15 cellular contexts compared by ENCODE assay signal in the genomic region with DNA sequence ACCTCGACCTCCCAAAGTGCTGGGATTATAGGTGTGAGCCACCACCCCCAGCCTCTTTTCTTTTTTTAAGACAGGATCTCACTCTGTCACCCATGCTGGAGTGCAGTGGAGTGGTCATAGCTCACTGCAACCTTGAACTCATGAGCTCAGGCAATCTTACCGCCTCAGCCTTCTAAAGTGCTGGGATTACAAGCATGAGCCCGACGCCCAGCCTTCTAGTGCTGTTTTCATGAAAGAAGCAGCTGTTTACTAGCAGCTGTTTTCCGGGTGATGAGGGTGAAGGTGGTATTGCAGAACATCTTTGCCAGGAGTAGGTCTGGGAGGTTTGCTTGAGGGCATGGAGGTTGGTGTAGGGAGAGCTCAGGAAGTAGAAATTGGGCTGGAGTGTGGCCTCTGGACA. TPM values are rescaled to one million over a fixed set of nuclear protein-coding genes. Genes with fewer than 3 reads are reported as not detected.
DNase-seq lines count a peak whose midpoint lies in the region; ATAC-seq, FAIRE-seq and TF ChIP-seq lines count a peak whose summit lies in the region.
"Had no signal": no experiment of that assay in that cellular context is flagged by ENCODE, and none has a peak within 500 bp of the region (broad histone marks: within the 10 kb centered on the region; RNA-seq: fewer than 3 reads in every experiment).

No MANE protein-coding gene starts in this region.

- H3K4me3 Mint-ChIP-seq in activated B cell treated with CpG ODN at 0.5 μM for 24 hours = no peak overlapping the region
- H3K4me3 Mint-ChIP-seq: endodermal cell had no signal

- H3K27ac ChIP-seq in HepG2 (ENCODE audit: extremely low read length, insufficient read depth, low read length) = no peak overlapping the region
- no peak overlapping the region for H3K27ac ChIP-seq in right lobe of liver
- peak overlapping the region; percentile 81 for H3K27ac ChIP-seq in lower lobe of right lung
- H3K27ac ChIP-seq: breast epithelium had no signal

- TF ChIP-seq POLR2A in HepG2 (IDR thresholded peaks at IDR 0.05; ENCODE audit: insufficient read depth in 1 of 2, low read depth in 2 of 2, low read length in 2 of 2) (no peak), right lobe of liver (IDR thresholded peaks at IDR 0.05) (no peak)

- TF ChIP-seq EP300 in HepG2 (IDR thresholded peaks at IDR 0.05; ENCODE audit: low read depth in 2 of 2, low read length in 2 of 2) (no peak), HepG2 (CRISPR knock-in tag; IDR thresholded peaks at IDR 0.05; ENCODE audit: borderline replicate concordance) (no peak)

- no peaks in the 10 kb centered on the region for H3K36me3 Mint-ChIP-seq in activated B cell treated with CpG ODN at 0.5 μM for 24 hours (ENCODE audit: low read depth)

- H3K79me2 ChIP-seq in HepG2 (ENCODE audit: insufficient read depth, low read length) = no peaks in the 10 kb centered on the region

- H3K9me3 ChIP-seq in HepG2 (ENCODE audit: low read length) (no peaks in the 10 kb centered on the region), right lobe of liver (no peaks in the 10 kb centered on the region), lower lobe of right lung (no peaks in the 10 kb centered on the region)
- H3K9me3 ChIP-seq: breast epithelium, gastroesophageal sphincter, mucosa of descending colon had no signal

- no peaks in the 10 kb centered on the region for H4K20me1 ChIP-seq in HepG2 (ENCODE audit: insufficient read depth, low read length)

- no peaks in the 10 kb centered on the region for H3K27me3 Mint-ChIP-seq in activated B cell treated with CpG ODN at 0.5 μM for 24 hours

- no peaks in the 10 kb centered on the region for H3K9me3 Mint-ChIP-seq in activated B cell treated with CpG ODN at 0.5 μM for 24 hours
- H3K9me3 Mint-ChIP-seq: endodermal cell had no signal

- peak overlapping the region; percentile 80 for H3K27ac Mint-ChIP-seq in activated B cell treated with CpG ODN at 0.5 μM for 24 hours

- no peak overlapping the region for H3K4me3 ChIP-seq in HepG2 (replicated peaks in 1 of 3; ENCODE audit: insufficient read depth in 1 of 3, low read depth in 2 of 3, low read length in 3 of 3)
- no peak overlapping the region for H3K4me3 ChIP-seq in right lobe of liver
- no peak overlapping the region for H3K4me3 ChIP-seq in lower lobe of right lung
- H3K4me3 ChIP-seq: breast epithelium, gastroesophageal sphincter, mucosa of descending colon had no signal

- WGBS in HepG2 (ENCODE audit: low lambda C conversion rate) = 9% methylated on average over 5 of the region's 5 CpGs
- 87% methylated on average over 5 of the region's 5 CpGs for WGBS in right lobe of liver (ENCODE audit: insufficient coverage, low coverage, low lambda C conversion rate, missing lambda C conversion rate)

- no TSS peak for BruUV-seq in HepG2 (replicated peaks; lab: Mats Ljungman, UMichigan)

- H3K4me1 ChIP-seq in HepG2 (ENCODE audit: insufficient read depth, low read length) = peaks cover 58% of the 10 kb centered on the region
- no peaks in the 10 kb centered on the region for H3K4me1 ChIP-seq in right lobe of liver
- H3K4me1 ChIP-seq in lower lobe of right lung = peaks cover 63% of the 10 kb centered on the region
- H3K4me1 ChIP-seq: breast epithelium had no signal

- CTCF ChIA-PET in HepG2 (lab: Yijun Ruan, JAX; ENCODE audit: low intra/inter-chr PET ratio, low total read pairs) (no interaction called here), activated B cell treated with CpG ODN at 0.5 μM for 24 hours (lab: Charles Lee) (no interaction called here)

- POLR2A ChIA-PET in HepG2 (lab: Yijun Ruan, JAX) = no interaction called here
- POLR2A ChIA-PET in activated B cell treated with CpG ODN at 0.5 μM for 24 hours (lab: Charles Lee) = interaction anchor here (0.6 to 14.8 kb wide), 3 partner anchors 12 to 202 kb away, joined by 3 to 244 read pairs (median 6); no protein-coding TSS in a partner anchor

- in situ Hi-C loops in HepG2 (cut with HindIII; ENCODE audit: extremely low pct_ligation_motif_present, low pct_unique_long_range_greater_than_20kb) = loop anchor here (5.0 to 10.0 kb wide), 2 partner anchors 34 to 396 kb away; no protein-coding TSS in a partner anchor

- H3K4me2 ChIP-seq in HepG2 (ENCODE audit: low read depth, low read length) = no peak overlapping the region

- H3K4me1 Mint-ChIP-seq in activated B cell treated with CpG ODN at 0.5 μM for 24 hours = peaks cover 85% of the 10 kb centered on the region

- intact Hi-C loops in HepG2 (cut with micrococcal nuclease; ENCODE audit: unreplicated experiment) = no loop called here
- intact Hi-C loops in right lobe of liver (cut with DNase I) = no loop called here
- intact Hi-C loops in activated B cell treated with CpG ODN at 0.5 μM for 24 hours (cut with micrococcal nuclease) = no loop called here
- intact Hi-C loops in lower lobe of right lung (cut with DNase I) = no loop called here

- TF ChIP-seq RAD21 in HepG2 (CRISPR knock-in tag; IDR thresholded peaks at IDR 0.05) = no peak

- DNase-seq in HepG2 (ENCODE audit: low spot score) (peak; percentile 47), right lobe of liver (no peak), activated B cell treated with CpG ODN at 0.5 μM for 24 hours (no peak), lower lobe of right lung (no peak), superior temporal gyrus (ENCODE audit: extremely low spot score) (no peak), retina (no peak)
- no peak for DNase-seq in stimulated activated CD4-positive, alpha-beta T cell treated with anti-CD3 and anti-CD28 coated beads, Interleukin-4, amount 100 ng/mL, for 24 hours
- DNase-seq: NCI-H1417; SIG-M5; stimulated activated CD4-positive, alpha-beta T cell treated with anti-CD3 and anti-CD28 coated beads, Interleukin-2, amount 100 ng/mL, for 24 hours had no signal

- ATAC-seq in HepG2 (no peak; the same call in 2 of the 3 replicates), right lobe of liver (no peak), activated B cell treated with CpG ODN at 0.5 μM for 24 hours (ENCODE audit: low read depth) (no peak), lower lobe of right lung (no peak), HG02623 (IDR thresholded peaks at IDR 0.05; ENCODE audit: unreplicated experiment) (no peak)
- ATAC-seq: gastroesophageal sphincter had no signal

- no peak for FAIRE-seq in HepG2 (lab: Jason Lieb, UNC)

- TF ChIP-seq CTCF in HepG2 (CRISPR knock-in tag; IDR thresholded peaks at IDR 0.05) (no peak), right lobe of liver (IDR thresholded peaks at IDR 0.05) (no peak), activated B cell treated with CpG ODN at 0.5 μM for 24 hours (IDR thresholded peaks at IDR 0.05) (no peak), lower lobe of right lung (IDR thresholded peaks at IDR 0.05) (no peak)

- H2AFZ ChIP-seq in HepG2 (ENCODE audit: low read length) = no peak overlapping the region

- no peak overlapping the region for H3K9ac ChIP-seq in HepG2 (ENCODE audit: insufficient read depth, low read depth, low read length)

- H3K36me3 ChIP-seq in HepG2 (replicated peaks in 1 of 2; ENCODE audit: control insufficient read depth in 1 of 2, insufficient read depth in 2 of 2, low read length in 2 of 2) (no peaks in the 10 kb centered on the region), right lobe of liver (no peaks in the 10 kb centered on the region), lower lobe of right lung (no peaks in the 10 kb centered on the region)
- H3K36me3 ChIP-seq: breast epithelium, gastroesophageal sphincter had no signal

- H3K27me3 ChIP-seq in HepG2 (ENCODE audit: control insufficient read depth in 1 of 2, insufficient read depth in 2 of 2, low read length in 2 of 2) (peaks cover 0 to 8% of the 10 kb centered on the region in 2 experiments; a peak in 1 of 5 replicates), right lobe of liver (no peaks in the 10 kb centered on the region), lower lobe of right lung (ENCODE audit: low read depth) (no peaks in the 10 kb centered on the region)
- H3K27me3 ChIP-seq: breast epithelium, gastroesophageal sphincter had no signal

RNA-seq across cellular contexts. Expression of gene ADCY7, which starts 2.0 kb away (rescaled TPM):
- total RNA-seq in HepG2 (2016; rRNA removed; fragmentation: Illumina TruSeq; extraction: Trizol) = 2.3 and 4.3 TPM in 2 replicates
- total RNA-seq in HepG2 (2016; cell fraction: cytosol; rRNA removed; fragmentation: Illumina TruSeq; extraction: Trizol; ENCODE audit: low read depth) = 0.51 and 1.3 TPM in 2 replicates
- total RNA-seq in HepG2 (2016; cell fraction: insoluble cytoplasmic fraction; rRNA removed; fragmentation: Illumina TruSeq; extraction: Trizol) = 2.5 and 4.5 TPM in 2 replicates
- 1.1 and 1.8 TPM in 2 replicates for total RNA-seq in HepG2 (2016; cell fraction: membrane; rRNA removed; fragmentation: Illumina TruSeq; extraction: Trizol)
- total RNA-seq in HepG2 (2016; cell fraction: nucleus; rRNA removed; fragmentation: Illumina TruSeq; extraction: Trizol) = 3.9 and 5.9 TPM in 2 replicates
- 2.2 and 3.7 TPM in 2 replicates for polyA plus RNA-seq in HepG2 (2011; rRNA removed)
- 1.2 and 1.5 TPM in 2 replicates for polyA plus RNA-seq in HepG2 (2011; cell fraction: cytosol; rRNA removed)
- polyA plus RNA-seq in HepG2 (2011; cell fraction: nucleus; rRNA removed) = 14.6 and 16.9 TPM in 2 replicates
- 1.7 and 3.0 TPM in 2 replicates for polyA plus RNA-seq in HepG2 (2012)
- polyA plus RNA-seq in HepG2 (2016; cell fraction: cytosol; fragmentation: Illumina TruSeq; extraction: Trizol; ENCODE audit: low read depth) = 0.17 and 0.38 TPM in 2 replicates
- polyA plus RNA-seq in HepG2 (2016; cell fraction: insoluble cytoplasmic fraction; fragmentation: Illumina TruSeq; extraction: Trizol; ENCODE audit: low read depth) = 1.2 and 1.4 TPM in 2 replicates
- polyA plus RNA-seq in HepG2 (2016; cell fraction: membrane; fragmentation: Illumina TruSeq; extraction: Trizol; ENCODE audit: low read depth) = 0.44 and 0.47 TPM in 2 replicates
- 6.9 and 8.7 TPM in 2 replicates for polyA plus RNA-seq in HepG2 (2016; cell fraction: nucleus; fragmentation: Illumina TruSeq; extraction: Trizol; ENCODE audit: insufficient read depth, low read depth)
- polyA minus RNA-seq in HepG2 (2011; rRNA and poly(A)+ RNA removed; ENCODE audit: low replicate concordance) = 17.5 and 40.6 TPM in 2 replicates
- polyA minus RNA-seq in HepG2 (2011; cell fraction: cytosol; rRNA and poly(A)+ RNA removed) = 2.0 and 5.5 TPM in 2 replicates
- polyA minus RNA-seq in HepG2 (2011; cell fraction: nucleus; rRNA and poly(A)+ RNA removed) = 9.0 and 10.2 TPM in 2 replicates
- total RNA-seq in right lobe of liver = 10 to 100 TPM in 1 of 6 experiments, 1 to 10 TPM in 5; 2.5 to 10.2 (median 6.5) TPM
- total RNA-seq in activated B cell treated with CpG ODN at 0.5 μM for 24 hours = 109 and 128 TPM in 2 replicates
- total RNA-seq in lower lobe of right lung = 115 TPM
